ENCODE assay signal across 1 cellular context in genomic region chr9:114732842-114733241, GRCh38.
TF ChIP-seq lines count a peak whose summit lies in the region.

No MANE protein-coding gene starts in this region.

TF ChIP-seq in K562, 482 proteins besides CTCF, POLR2A, EP300 and RAD21:
- TF ChIP-seq THRA (IDR thresholded peaks at IDR 0.05) (no peak), OTX1 (CRISPR knock-in tag; IDR thresholded peaks at IDR 0.05) (no peak), TFE3 (CRISPR knock-in tag; IDR thresholded peaks at IDR 0.05) (peak; percentile 24; the same call in 1 of the 2 replicates)
